In the genomic region with DNA sequence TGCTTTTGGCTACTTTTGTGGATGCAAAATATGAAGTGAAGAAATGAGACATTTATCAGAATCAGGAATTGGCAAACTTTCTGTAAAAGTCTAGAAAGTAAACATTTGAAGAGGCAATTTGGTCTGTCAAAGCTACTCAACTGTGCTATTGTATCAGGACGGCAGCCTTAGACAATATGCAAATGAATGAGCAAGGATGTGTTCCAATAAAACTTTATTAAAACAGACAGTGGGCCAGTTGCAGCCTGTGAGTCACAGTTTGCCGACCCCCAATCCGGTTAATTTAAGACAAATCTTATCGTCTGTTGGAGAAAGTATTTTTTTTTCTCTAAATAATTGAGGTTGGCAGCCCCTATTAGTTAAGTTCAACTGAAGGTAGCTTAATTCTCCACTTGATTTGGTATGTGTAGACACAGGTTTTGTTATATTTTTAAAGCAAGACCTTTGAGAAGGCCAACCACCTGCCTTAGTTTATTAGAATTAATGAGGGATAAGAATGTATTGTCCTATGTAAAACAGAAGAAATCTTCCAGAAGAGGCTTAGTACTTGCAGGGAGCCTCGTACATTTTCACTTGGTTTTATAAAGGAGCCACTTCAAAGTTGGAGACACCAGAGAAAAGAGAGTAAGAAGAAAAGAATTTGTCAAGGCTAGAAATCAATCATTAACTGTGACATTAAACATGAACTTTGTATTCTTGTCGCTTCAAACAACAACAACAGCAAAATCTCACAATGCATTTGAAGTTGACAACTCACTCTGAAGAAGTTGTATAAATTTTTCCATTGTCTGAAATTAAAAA, we compare ENCODE assay signal across 27 cellular contexts.
"Had no signal": no experiment of that assay in that cellular context is flagged by ENCODE, and none has a peak within 500 bp of the region (broad histone marks: within the 10 kb centered on the region; RNA-seq: fewer than 3 reads in every experiment).

No MANE protein-coding gene starts in this region.

- H3K36me3 ChIP-seq: ascending aorta, cardiac muscle cell, gastrocnemius medialis, pancreas, prostate gland, right atrium auricular region, spleen, transverse colon had no signal

- ATAC-seq: gastrocnemius medialis, T-helper 17 cell had no signal

- H3K9me3 ChIP-seq: ascending aorta, gastrocnemius medialis, pancreas, prostate gland, spleen, transverse colon had no signal

- H3K27ac ChIP-seq: ascending aorta, cardiac muscle cell, coronary artery, dorsolateral prefrontal cortex, gastrocnemius medialis, pancreas, prostate gland, right atrium auricular region, spleen had no signal

- H3K4me3 ChIP-seq: ascending aorta, cardiac muscle cell, coronary artery, dorsolateral prefrontal cortex, gastrocnemius medialis, lung, pancreas, prostate gland, right atrium auricular region, spleen, transverse colon had no signal

- H3K27me3 ChIP-seq: ascending aorta, cardiac muscle cell, gastrocnemius medialis, pancreas, right atrium auricular region, spleen, transverse colon had no signal

- DNase-seq: activated CD4-positive, alpha-beta memory T cell treated with anti-CD3 and anti-CD28 coated beads, Interleukin-2, amount 10 ng/mL, durations not matched to agents 7 days and 5 days; activated CD4-positive, alpha-beta T cell treated with anti-CD3 and anti-CD28 coated beads, Interleukin-2, amount 10 ng/mL, durations not matched to agents 24 days and 14 days; activated CD4-positive, CD25-positive, alpha-beta regulatory T cell treated with anti-CD3 and anti-CD28 coated beads, Interleukin-2, amount 50 U/mL, for 72 hours; activated CD8-positive, alpha-beta memory T cell treated with anti-CD3 and anti-CD28 coated beads, Interleukin-2, amount 50 U/mL, for 48 hours; activated gamma-delta T cell; activated naive CD4-positive, alpha-beta T cell treated with anti-CD3 and anti-CD28 coated beads, Interleukin-2, amount 10 ng/mL, durations not matched to agents 7 days and 5 days; activated naive CD8-positive, alpha-beta T cell treated with anti-CD3 and anti-CD28 coated beads, Interleukin-2, amount 10 ng/mL, durations not matched to agents 7 days and 5 days; activated T-cell treated with anti-CD3 and anti-CD28 coated beads, Interleukin-2, amount 50 U/mL, for 24 hours; cerebellar nuclear complex; dorsolateral prefrontal cortex; effector memory CD4-positive, alpha-beta T cell; gastrocnemius medialis; glutamatergic neuron; islet precursor cell; naive B cell; pancreas; spleen; stimulated activated naive CD4-positive, alpha-beta T cell treated with Interleukin-2 at 50 U/mL for 16 hours; T-helper 17 cell; T1000; transverse colon had no signal

- H3K4me1 ChIP-seq: ascending aorta, gastrocnemius medialis, prostate gland, right atrium auricular region, spleen had no signal
